In the genomic region with DNA sequence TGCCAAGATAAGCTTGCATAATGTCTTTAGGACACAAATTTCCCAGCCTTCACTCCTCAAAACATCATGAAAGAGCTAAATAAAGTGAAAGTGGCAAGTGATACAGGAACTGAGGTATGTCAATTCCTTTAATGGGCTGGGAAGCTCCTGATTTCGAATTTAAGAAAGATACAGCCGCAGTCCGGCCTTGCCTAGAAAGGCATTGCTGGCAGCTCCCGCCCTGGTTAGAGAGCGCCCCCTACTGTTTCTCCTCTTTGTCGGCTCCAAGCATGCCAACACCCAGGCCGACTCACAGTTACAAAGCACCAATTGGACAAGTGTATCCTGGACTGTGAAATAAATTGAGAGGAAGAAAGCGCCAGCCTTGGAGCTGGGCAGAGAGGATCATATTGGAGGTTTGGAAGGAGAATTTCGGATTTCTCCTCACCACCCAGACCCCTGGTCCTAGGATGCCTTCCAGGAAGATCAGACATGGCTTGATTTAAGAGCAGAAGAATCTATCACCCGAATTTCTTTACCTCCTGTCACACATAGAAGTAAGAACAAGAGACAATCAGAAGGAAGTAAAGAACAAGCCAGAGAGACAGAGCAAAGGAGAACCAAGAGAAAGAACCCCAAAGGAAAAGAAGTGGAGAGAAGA, we compare ENCODE assay signal across 8 cellular contexts.
DNase-seq lines count a peak whose midpoint lies in the region; ATAC-seq and TF ChIP-seq lines count a peak whose summit lies in the region.

No MANE protein-coding gene starts in this region.

- no peak overlapping the region for H3K9ac ChIP-seq in SK-N-SH

- TF ChIP-seq CTCF in GM12864 (IDR thresholded peaks at IDR 0.05; ENCODE audit: low read depth, low read length, missing control alignments), result peak; percentile 88
- peak; percentile 94 for TF ChIP-seq CTCF in SK-N-SH (IDR thresholded peaks at IDR 0.05)
- TF ChIP-seq CTCF in upper lobe of right lung (IDR thresholded peaks at IDR 0.05), result peak; percentile 92

- H4K20me1 ChIP-seq in SK-N-SH (ENCODE audit: insufficient read depth), result no peaks in the 10 kb centered on the region

- H3K27me3 Mint-ChIP-seq in activated naive CD8-positive, alpha-beta T cell treated with anti-CD3 and anti-CD28 coated beads for 36 hours, result peaks cover 4% of the 10 kb centered on the region

- H3K27ac ChIP-seq in SK-N-SH (ENCODE audit: low read depth in 2 of 2, low read length in 1 of 2) (no peak overlapping the region), upper lobe of right lung (peak overlapping the region; percentile 43)

- H3K4me2 ChIP-seq in SK-N-SH, result no peak overlapping the region

- no peak overlapping the region for H3K4me3 Mint-ChIP-seq in activated naive CD8-positive, alpha-beta T cell treated with anti-CD3 and anti-CD28 coated beads for 36 hours

- H3K9me3 Mint-ChIP-seq in activated naive CD8-positive, alpha-beta T cell treated with anti-CD3 and anti-CD28 coated beads for 36 hours, result no peaks in the 10 kb centered on the region

- H3K4me3 ChIP-seq in GM12864 (ENCODE audit: low read depth, low read length) (no peak overlapping the region), SK-N-SH (ENCODE audit: low read depth in 2 of 2, low read length in 1 of 2) (no peak overlapping the region; a peak in 1 of 4 replicates), upper lobe of right lung (no peak overlapping the region)

- H3F3A ChIP-seq in SK-N-SH (replicated peaks; ENCODE audit: insufficient read depth), result no peaks in the 10 kb centered on the region

- TF ChIP-seq EP300 in SK-N-SH (IDR thresholded peaks at IDR 0.05; ENCODE audit: borderline replicate concordance in 1 of 2, low read depth in 1 of 2, low read length in 1 of 2), result no peak

- H3K4me1 ChIP-seq in SK-N-SH (ENCODE audit: control insufficient read depth in 1 of 2, insufficient read depth in 2 of 2, low read depth in 1 of 2, low read length in 1 of 2) (peaks cover 0 to 7% of the 10 kb centered on the region in 2 experiments; a peak in 3 of 4 replicates), upper lobe of right lung (peaks cover 32% of the 10 kb centered on the region)

- H3K27me3 ChIP-seq in SK-N-SH (ENCODE audit: insufficient read depth), result peaks cover 5% of the 10 kb centered on the region; the same call in 1 of the 2 replicates
- H3K27me3 ChIP-seq in upper lobe of right lung, result no peaks in the 10 kb centered on the region

- no peak overlapping the region for H2AFZ ChIP-seq in SK-N-SH (ENCODE audit: low read depth)

- peaks cover 10% of the 10 kb centered on the region for H3K4me1 Mint-ChIP-seq in activated naive CD8-positive, alpha-beta T cell treated with anti-CD3 and anti-CD28 coated beads for 36 hours

- WGBS in SK-N-SH (ENCODE audit: low lambda C conversion rate), result 11% methylated on average over 10 of the region's 10 CpGs

- ATAC-seq in HG02623 (IDR thresholded peaks at IDR 0.05; ENCODE audit: unreplicated experiment) (peak; percentile 86), Right ventricle myocardium inferior (peak; percentile 97), upper lobe of right lung (peak; percentile 100)

- intact Hi-C loops in Right ventricle myocardium inferior (cut with DNase I), result loop anchor here (1.0 to 10.0 kb wide), 3 partner anchors 473 to 641 kb away; partner anchors contain the start of genes SESN3 and SRSF8
- intact Hi-C loops in posterior vena cava (cut with DNase I), result loop anchor here (5.0 to 10.0 kb wide), 4 partner anchors 471 to 621 kb away; partner anchors contain the start of genes ENDOD1 (in 1 of the 2) and SESN3 (in 1 of the 2)
- intact Hi-C loops in upper lobe of right lung (cut with DNase I), result loop anchor here (10.0 kb wide), 1 partner anchor 551 kb away; no protein-coding TSS in a partner anchor

- H3K36me3 ChIP-seq in SK-N-SH (replicated peaks in 1 of 2; ENCODE audit: control insufficient read depth in 1 of 2, insufficient read depth in 2 of 2, low read length in 1 of 2) (no peaks in the 10 kb centered on the region), upper lobe of right lung (no peaks in the 10 kb centered on the region)

- peak; percentile 99 for TF ChIP-seq RAD21 in SK-N-SH (IDR thresholded peaks at IDR 0.05; ENCODE audit: low read length)

- POLR2A ChIA-PET in SK-N-SH (lab: Yijun Ruan, JAX), result interaction anchor here (1.1 to 1.6 kb wide), 2 partner anchors 473 to 474 kb away, joined by 4 to 6 read pairs; partner anchors contain the start of gene SESN3

- H3K27ac Mint-ChIP-seq in activated naive CD8-positive, alpha-beta T cell treated with anti-CD3 and anti-CD28 coated beads for 36 hours, result no peak overlapping the region

- H3K79me2 ChIP-seq in SK-N-SH (ENCODE audit: insufficient read depth), result no peaks in the 10 kb centered on the region

- no peaks in the 10 kb centered on the region for H3K9me3 ChIP-seq in SK-N-SH
- H3K9me3 ChIP-seq in upper lobe of right lung, result no peaks in the 10 kb centered on the region

- no peaks in the 10 kb centered on the region for H3K9me2 ChIP-seq in SK-N-SH

- DNase-seq in GM12864 (ENCODE audit: low read depth) (peak; percentile 30), NCI-H1092 treated with DMSO at 0.1 percent for 48 hours (lab: John Stamatoyannopoulos, UW) (peak; percentile 91), SK-N-SH (peak; percentile 65), Right ventricle myocardium inferior (ENCODE audit: missing footprints) (peak; percentile 88), posterior vena cava (ENCODE audit: low spot score) (peak; percentile 93), upper lobe of right lung (peak; percentile 87)
- DNase-seq in activated naive CD8-positive, alpha-beta T cell treated with anti-CD3 and anti-CD28 coated beads for 36 hours, result peak; percentile 80

- CTCF ChIA-PET in SK-N-SH (lab: Yijun Ruan, JAX), result interaction anchor here (0.5 to 9.9 kb wide), 94 partner anchors 8 to 737 kb away, joined by 3 to 159 read pairs (median 4); partner anchors contain the start of genes CCDC82, ENDOD1, JRKL and SESN3

- peaks cover 1% of the 10 kb centered on the region for H3K36me3 Mint-ChIP-seq in activated naive CD8-positive, alpha-beta T cell treated with anti-CD3 and anti-CD28 coated beads for 36 hours

TF ChIP-seq in SK-N-SH, 30 proteins besides CTCF, POLR2A, EP300 and RAD21:
- TF ChIP-seq MXI1 (IDR thresholded peaks at IDR 0.05; ENCODE audit: low read depth, low read length) (no peak), RFX5 (IDR thresholded peaks at IDR 0.05; ENCODE audit: low read length) (no peak), CHD2 (IDR thresholded peaks at IDR 0.05; ENCODE audit: low read length, partially characterized antibody) (peak; percentile 56), ZBTB33 (IDR thresholded peaks at IDR 0.05; ENCODE audit: borderline replicate concordance, low read depth) (no peak), SMC3 (IDR thresholded peaks at IDR 0.05; ENCODE audit: low read depth, low read length) (peak; percentile 93), RCOR1 (IDR thresholded peaks at IDR 0.05; ENCODE audit: low read length) (0 out of 2 replicates have a peak, but pooled peaks have one; percentile 27), NRF1 (IDR thresholded peaks at IDR 0.05; ENCODE audit: low read depth, low read length) (0 out of 2 replicates have a peak, but pooled peaks have one; percentile 7), TAF1 (IDR thresholded peaks at IDR 0.05; ENCODE audit: borderline replicate concordance, low read depth, low read length) (no peak), ELF1 (IDR thresholded peaks at IDR 0.05) (no peak)

Comparison
In these comparisons a context has a peak if more than half of its experiments do, and no peak if none do; other contexts are left out.
1. DNase-seq: peak in every context shown above with its lines; median percentile 93 in posterior vena cava; 91 in NCI-H1092 treated with DMSO at 0.1 percent for 48 hours; 88 in Right ventricle myocardium inferior; 87 in upper lobe of right lung; 80 in activated naive CD8-positive, alpha-beta T cell treated with anti-CD3 and anti-CD28 coated beads for 36 hours; 65 in SK-N-SH; 30 in GM12864.